ENCODE assay signal across 10 cellular contexts in the genomic region with DNA sequence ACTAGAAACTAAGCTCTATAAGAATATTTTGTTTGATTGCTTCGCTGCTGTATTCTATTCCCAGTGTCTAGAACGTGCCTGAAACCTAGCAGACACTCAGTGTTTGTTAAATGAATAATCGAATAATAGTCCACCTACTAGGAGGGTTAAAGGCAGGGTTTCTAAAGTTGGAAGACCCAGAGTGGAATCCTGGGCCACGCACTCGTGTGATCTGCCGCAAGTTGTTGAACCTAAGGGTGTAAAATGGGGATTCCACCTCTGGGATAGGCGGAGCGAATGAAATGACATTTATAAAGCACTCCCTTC. TPM values are rescaled to one million over a fixed set of nuclear protein-coding genes. Genes with fewer than 3 reads are reported as not detected.
DNase-seq lines count a peak whose midpoint lies in the region; ATAC-seq and TF ChIP-seq lines count a peak whose summit lies in the region.
"Had no signal": no experiment of that assay in that cellular context is flagged by ENCODE, and none has a peak within 500 bp of the region (broad histone marks: within the 10 kb centered on the region; RNA-seq: fewer than 3 reads in every experiment).

No MANE protein-coding gene starts in this region.

- intact Hi-C loops in esophagus muscularis mucosa (cut with DNase I), result no loop called here
- intact Hi-C loops in gastrocnemius medialis (cut with DNase I; ENCODE audit: low total_unique reads), result loop anchor here (1.0 to 2.0 kb wide), 4 partner anchors 48 to 135 kb away; a partner anchor contains a TSS

- ATAC-seq in GM18907 (IDR thresholded peaks at IDR 0.05; ENCODE audit: unreplicated experiment), result peak; percentile 1
- no peak for ATAC-seq in gastrocnemius medialis

- in situ Hi-C loops in gastrocnemius medialis (cut with MboI; ENCODE audit: low sequenced_read_pairs in 4 of 4), result no loop called here

- H3K4me1 ChIP-seq in Peyer's patch (peaks cover 0 to 32% (median 6%) of the 10 kb centered on the region in 4 donors), esophagus muscularis mucosa (peaks cover 16 to 46% (median 44%) of the 10 kb centered on the region in 4 donors), gastrocnemius medialis (peaks cover 8 to 20% of the 10 kb centered on the region in 2 donors)

- no peak for TF ChIP-seq POLR2A in Peyer's patch (IDR thresholded peaks at IDR 0.05)
- no peak for TF ChIP-seq POLR2A in esophagus muscularis mucosa (IDR thresholded peaks at IDR 0.05; ENCODE audit: low read depth)
- no peak for TF ChIP-seq POLR2A in gastrocnemius medialis (IDR thresholded peaks at IDR 0.05)

- DNase-seq in Peyer's patch, result no peak
- DNase-seq in esophagus muscularis mucosa (ENCODE audit: extremely low spot score), result no peak
- no peak for DNase-seq in gastrocnemius medialis
- no peak for DNase-seq in NCI-H146 (lab: John Stamatoyannopoulos, UW)
- no peak for DNase-seq in glomerular visceral epithelial cell (ENCODE audit: extremely low spot score)
- DNase-seq in NCI-H82 treated with DMSO at 0.1 percent for 48 hours (lab: John Stamatoyannopoulos, UW; ENCODE audit: unreplicated experiment), result no peak
- DNase-seq in middle frontal gyrus (ENCODE audit: extremely low spot score, low spot score), result no peak

- no peak for TF ChIP-seq EP300 in esophagus muscularis mucosa (IDR thresholded peaks at IDR 0.05)

- peak overlapping the region; percentile 35 to 76 (median 64) for H3K27ac ChIP-seq in Peyer's patch
- H3K27ac ChIP-seq in esophagus muscularis mucosa (replicated peaks in 1 of 4), result peak overlapping the region; percentile 61 to 86 (median 78)
- H3K27ac ChIP-seq in gastrocnemius medialis, result peak overlapping the region; percentile 33 to 70 (median 57)

- H3K4me3 ChIP-seq in Peyer's patch (peak overlapping the region; percentile 18 to 43 (median 41)), esophagus muscularis mucosa (peak overlapping the region; percentile 22 to 95 (median 43)), gastrocnemius medialis (peak overlapping the region; percentile 21 to 74 (median 41))

- no peaks in the 10 kb centered on the region for H3K36me3 ChIP-seq in Peyer's patch
- no peaks in the 10 kb centered on the region for H3K36me3 ChIP-seq in esophagus muscularis mucosa
- no peaks in the 10 kb centered on the region for H3K36me3 ChIP-seq in gastrocnemius medialis

- H3K27me3 ChIP-seq in Peyer's patch, result no peaks in the 10 kb centered on the region
- no peaks in the 10 kb centered on the region for H3K27me3 ChIP-seq in esophagus muscularis mucosa
- H3K27me3 ChIP-seq in gastrocnemius medialis, result no peaks in the 10 kb centered on the region

- whole genome bisulfite sequencing in esophagus muscularis mucosa, result 10% methylated on average over 8 of the region's 8 CpGs

- H3K9me3 ChIP-seq in Peyer's patch (no peaks in the 10 kb centered on the region), esophagus muscularis mucosa (no peaks in the 10 kb centered on the region), gastrocnemius medialis (no peaks in the 10 kb centered on the region)

- no peak for TF ChIP-seq CTCF in Peyer's patch (IDR thresholded peaks at IDR 0.05)
- no peak for TF ChIP-seq CTCF in esophagus muscularis mucosa (IDR thresholded peaks at IDR 0.05)
- no peak for TF ChIP-seq CTCF in gastrocnemius medialis (IDR thresholded peaks at IDR 0.05 in 4 of 5, conservative IDR thresholded peaks at IDR 0.05 in 1 of 5)

RNA-seq across cellular contexts. Expression of a gene that starts 0.7 kb away (rescaled TPM):
- total RNA-seq in Peyer's patch (10 to 100 TPM; 38.4 to 63.6 (median 49.9) TPM), esophagus muscularis mucosa (10 to 100 TPM; 31.6 to 79.6 (median 35.1) TPM), gastrocnemius medialis (10 to 100 TPM; 10.7 to 16.4 (median 13.5) TPM)

RNA-seq across cellular contexts. Expression of a gene that starts 35.4 kb away (rescaled TPM):
- total RNA-seq in Peyer's patch, result 10 to 100 TPM in 3 of 4 donors, 1 to 10 TPM in 1; 2.5 to 18.2 (median 13.4) TPM
- under 1 TPM in 2 of 4 donors, not detected in 2; 0.83 to 0.92 TPM for total RNA-seq in esophagus muscularis mucosa
- total RNA-seq in gastrocnemius medialis, result under 1 TPM in 1 of 4 donors, not detected in 3; 0.49 TPM
- total RNA-seq: H4 had no signal

RNA-seq across cellular contexts. Expression of a gene that starts 47.6 kb away (rescaled TPM):
- total RNA-seq in Peyer's patch, result 100 to 1,000 TPM in 3 of 4 donors, 10 to 100 TPM in 1; 76.7 to 232 (median 156) TPM
- 10 to 100 TPM; 36.2 to 53.2 (median 44.0) TPM for total RNA-seq in esophagus muscularis mucosa
- total RNA-seq in gastrocnemius medialis, result 100 to 1,000 TPM in 1 of 4 donors, 10 to 100 TPM in 3; 71.1 to 105 (median 89.0) TPM

RNA-seq across cellular contexts. Expression of a gene that starts 47.8 kb away (rescaled TPM):
- total RNA-seq in Peyer's patch (1 to 10 TPM in 2 of 4 donors, not detected in 2; 1.1 to 2.8 TPM), esophagus muscularis mucosa (under 1 TPM; 0.13 to 0.83 (median 0.48) TPM), gastrocnemius medialis (not detected)

RNA-seq across cellular contexts. Expression of a gene that starts 54.6 kb away (rescaled TPM):
- total RNA-seq in Peyer's patch (1 to 10 TPM in 1 of 4 donors, under 1 TPM in 2, not detected in 1; 0.38 to 2.5 (median 0.40) TPM), esophagus muscularis mucosa (1 to 10 TPM; 1.7 to 3.2 (median 1.9) TPM), gastrocnemius medialis (under 1 TPM in 1 of 4 donors, not detected in 3; 0.29 TPM)
- total RNA-seq: H4; T-helper 1 cell treated with Interleukin-12 subunit alpha and Interleukin-12 subunit beta and Interleukin-4 antibody, amounts not matched to agents 30 ng/mL and 1 ng/mL, for 36 hours had no signal
